In the genomic region with DNA sequence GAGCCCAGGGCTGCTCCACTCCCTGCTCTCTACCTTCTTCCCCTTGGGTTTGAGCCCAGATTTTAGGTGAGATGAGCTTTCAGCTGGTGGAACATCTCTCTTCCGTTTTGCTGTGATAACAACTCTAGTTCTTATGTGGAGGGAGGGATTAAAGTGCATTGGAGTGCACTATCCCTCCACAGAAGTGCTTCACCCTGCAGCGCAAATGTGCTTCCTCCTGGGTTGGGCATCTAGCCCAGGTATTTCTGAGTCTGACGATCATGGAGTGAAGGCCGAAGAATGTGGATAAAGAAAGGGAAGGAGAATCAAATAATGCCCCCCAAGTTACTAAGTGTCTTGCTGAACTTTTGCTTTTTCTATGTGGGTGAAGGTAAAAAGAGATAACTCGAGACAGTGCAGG, we compare ENCODE assay signal across 37 cellular contexts.
"Had no signal": no experiment of that assay in that cellular context is flagged by ENCODE, and none has a peak within 500 bp of the region (broad histone marks: within the 10 kb centered on the region; RNA-seq: fewer than 3 reads in every experiment).

No MANE protein-coding gene starts in this region.

- H3K36me3 Mint-ChIP-seq: activated naive CD4-positive, alpha-beta T cell treated with anti-CD3 and anti-CD28 coated beads, Interleukin-2, amount 10 ng/mL, durations not matched to agents 7 days and 5 days; activated naive CD4-positive, alpha-beta T cell treated with anti-CD3 and anti-CD28 coated beads, Interleukin-2, amount 50 U/mL, for 24 hours; activated naive CD4-positive, alpha-beta T cell treated with anti-CD3 and anti-CD28 coated beads, Interleukin-2, amount 50 U/mL, for 72 hours; activated naive CD8-positive, alpha-beta T cell; activated naive CD8-positive, alpha-beta T cell treated with anti-CD3 and anti-CD28 coated beads for 36 hours; activated naive CD8-positive, alpha-beta T cell treated with anti-CD3 and anti-CD28 coated beads, Interleukin-2, amount 10 ng/mL, durations not matched to agents 7 days and 5 days; brain had no signal

- DNase-seq: activated effector memory CD4-positive, alpha-beta T cell treated with anti-CD3 and anti-CD28 coated beads, Interleukin-2, amount 50 U/mL, for 16 hours; activated effector memory CD4-positive, alpha-beta T cell treated with Interleukin-2 at 50 U/mL for 16 hours; activated gamma-delta T cell; activated gamma-delta T cell treated with Interleukin-2 at 50 U/mL for 16 hours; activated naive CD4-positive, alpha-beta T cell; activated naive CD4-positive, alpha-beta T cell treated with anti-CD3 and anti-CD28 coated beads for 36 hours; activated naive CD4-positive, alpha-beta T cell treated with anti-CD3 and anti-CD28 coated beads, Interleukin-2, amount 10 ng/mL, durations not matched to agents 7 days and 5 days; activated naive CD4-positive, alpha-beta T cell treated with anti-CD3 and anti-CD28 coated beads, Interleukin-2, amount 50 U/mL, for 16 hours; activated naive CD4-positive, alpha-beta T cell treated with Interleukin-2 at 50 U/mL for 16 hours; activated naive CD8-positive, alpha-beta T cell treated with anti-CD3 and anti-CD28 coated beads for 36 hours; activated naive CD8-positive, alpha-beta T cell treated with anti-CD3 and anti-CD28 coated beads, Interleukin-2, amount 10 ng/mL, durations not matched to agents 7 days and 5 days; activated naive CD8-positive, alpha-beta T cell treated with anti-CD3 and anti-CD28 coated beads, Interleukin-2, amount 50 U/mL, for 24 hours; activated T-cell treated with anti-CD3 and anti-CD28 coated beads, Interleukin-2, amount 50 U/mL, for 1 hour; activated T-cell treated with anti-CD3 and anti-CD28 coated beads, Interleukin-2, amount 50 U/mL, for 24 hours; activated T-cell treated with anti-CD3 and anti-CD28 coated beads, Interleukin-2, amount 50 U/mL, for 4 hours; activated T-cell treated with anti-CD3 and anti-CD28 coated beads, Interleukin-2, amount 50 U/mL, for 48 hours; activated T-cell treated with anti-CD3 and anti-CD28 coated beads, Interleukin-2, amount 50 U/mL, for 72 hours; adrenal gland; amygdala; anterior cingulate cortex; aorta; body of pancreas; brain microvascular endothelial cell; caudate nucleus; central memory CD4-positive, alpha-beta T cell; cerebellar nuclear complex had no signal

- H3K27ac ChIP-seq: adrenal gland, ascending aorta, body of pancreas, brain microvascular endothelial cell, breast epithelium, cardiac muscle cell had no signal

- H3K4me3 Mint-ChIP-seq: activated naive CD4-positive, alpha-beta T cell treated with anti-CD3 and anti-CD28 coated beads for 36 hours; activated naive CD4-positive, alpha-beta T cell treated with anti-CD3 and anti-CD28 coated beads, Interleukin-2, amount 10 ng/mL, durations not matched to agents 7 days and 5 days; activated naive CD4-positive, alpha-beta T cell treated with anti-CD3 and anti-CD28 coated beads, Interleukin-2, amount 50 U/mL, for 24 hours; activated naive CD8-positive, alpha-beta T cell; activated naive CD8-positive, alpha-beta T cell treated with anti-CD3 and anti-CD28 coated beads for 36 hours; activated naive CD8-positive, alpha-beta T cell treated with anti-CD3 and anti-CD28 coated beads, Interleukin-2, amount 10 ng/mL, durations not matched to agents 7 days and 5 days; activated naive CD8-positive, alpha-beta T cell treated with anti-CD3 and anti-CD28 coated beads, Interleukin-2, amount 50 U/mL, for 24 hours; activated T-cell treated with anti-CD3 and anti-CD28 coated beads, Interleukin-2, amount 50 U/mL, for 24 hours; activated T-cell treated with anti-CD3 and anti-CD28 coated beads, Interleukin-2, amount 50 U/mL, for 4 hours; activated T-cell treated with anti-CD3 and anti-CD28 coated beads, Interleukin-2, amount 50 U/mL, for 72 hours; activated T-helper 1 cell treated with anti-CD3 and anti-CD28 coated beads, Interleukin-12 subunit alpha, Interleukin-12 subunit beta, Interleukin-2, Interleukin-4 antibody, amounts not matched to agents 30 ng/mL and 10 ng/mL and 1 ng/mL, durations not matched to agents 14 hours and 24 hours and 36 hours; activated T-helper 17 cell treated with anti-CD3 and anti-CD28 coated beads, Interleukin-2, amount 50 U/mL, for 72 hours; brain; central memory CD8-positive, alpha-beta T cell had no signal

- H3K36me3 ChIP-seq: adrenal gland, ascending aorta, brain microvascular endothelial cell, breast epithelium, cardiac muscle cell had no signal

- H3K4me3 ChIP-seq: adrenal gland, ascending aorta, body of pancreas, breast epithelium, cardiac muscle cell had no signal

- H3K27ac Mint-ChIP-seq: activated naive CD4-positive, alpha-beta T cell treated with anti-CD3 and anti-CD28 coated beads for 36 hours; activated naive CD4-positive, alpha-beta T cell treated with anti-CD3 and anti-CD28 coated beads, Interleukin-2, amount 10 ng/mL, durations not matched to agents 7 days and 5 days; activated naive CD4-positive, alpha-beta T cell treated with anti-CD3 and anti-CD28 coated beads, Interleukin-2, amount 50 U/mL, for 24 hours; activated naive CD4-positive, alpha-beta T cell treated with anti-CD3 and anti-CD28 coated beads, Interleukin-2, amount 50 U/mL, for 72 hours; activated naive CD8-positive, alpha-beta T cell; activated naive CD8-positive, alpha-beta T cell treated with anti-CD3 and anti-CD28 coated beads for 36 hours; activated naive CD8-positive, alpha-beta T cell treated with anti-CD3 and anti-CD28 coated beads, Interleukin-2, amount 10 ng/mL, durations not matched to agents 7 days and 5 days; activated naive CD8-positive, alpha-beta T cell treated with anti-CD3 and anti-CD28 coated beads, Interleukin-2, amount 50 U/mL, for 24 hours; activated T-cell treated with anti-CD3 and anti-CD28 coated beads, Interleukin-2, amount 50 U/mL, for 24 hours; activated T-cell treated with anti-CD3 and anti-CD28 coated beads, Interleukin-2, amount 50 U/mL, for 72 hours; activated T-helper 1 cell treated with anti-CD3 and anti-CD28 coated beads, Interleukin-12 subunit alpha, Interleukin-12 subunit beta, Interleukin-2, Interleukin-4 antibody, amounts not matched to agents 30 ng/mL and 10 ng/mL and 1 ng/mL, durations not matched to agents 14 hours and 24 hours and 36 hours; activated T-helper 17 cell treated with anti-CD3 and anti-CD28 coated beads, Interleukin-2, amount 50 U/mL, for 72 hours; activated T-helper 2 cell treated with anti-CD3 and anti-CD28 coated beads, Interferon-gamma antibody, Interleukin-2, Interleukin-4, amounts not matched to agents 10 μg/mL and 5 μg/mL and 100 μg/mL, durations not matched to agents 14 hours and 24 hours and 36 hours; brain had no signal

- H3K4me1 Mint-ChIP-seq: activated naive CD4-positive, alpha-beta T cell treated with anti-CD3 and anti-CD28 coated beads, Interleukin-2, amount 10 ng/mL, durations not matched to agents 7 days and 5 days; activated naive CD4-positive, alpha-beta T cell treated with anti-CD3 and anti-CD28 coated beads, Interleukin-2, amount 50 U/mL, for 24 hours; activated naive CD8-positive, alpha-beta T cell treated with anti-CD3 and anti-CD28 coated beads for 36 hours; activated naive CD8-positive, alpha-beta T cell treated with anti-CD3 and anti-CD28 coated beads, Interleukin-2, amount 10 ng/mL, durations not matched to agents 7 days and 5 days; activated naive CD8-positive, alpha-beta T cell treated with anti-CD3 and anti-CD28 coated beads, Interleukin-2, amount 50 U/mL, for 24 hours; activated T-helper 17 cell treated with anti-CD3 and anti-CD28 coated beads, Interleukin-2, amount 50 U/mL, for 72 hours; brain; central memory CD8-positive, alpha-beta T cell had no signal

- H3K4me1 ChIP-seq: adrenal gland, ascending aorta, body of pancreas, breast epithelium had no signal

- H3K27me3 ChIP-seq: adrenal gland, ascending aorta, body of pancreas, brain microvascular endothelial cell, breast epithelium, cardiac muscle cell had no signal

- H3K9me3 Mint-ChIP-seq: activated naive CD4-positive, alpha-beta T cell treated with anti-CD3 and anti-CD28 coated beads for 36 hours; activated naive CD4-positive, alpha-beta T cell treated with anti-CD3 and anti-CD28 coated beads, Interleukin-2, amount 10 ng/mL, durations not matched to agents 7 days and 5 days; activated naive CD4-positive, alpha-beta T cell treated with anti-CD3 and anti-CD28 coated beads, Interleukin-2, amount 50 U/mL, for 24 hours; activated naive CD4-positive, alpha-beta T cell treated with anti-CD3 and anti-CD28 coated beads, Interleukin-2, amount 50 U/mL, for 72 hours; activated naive CD8-positive, alpha-beta T cell treated with anti-CD3 and anti-CD28 coated beads for 36 hours; activated naive CD8-positive, alpha-beta T cell treated with anti-CD3 and anti-CD28 coated beads, Interleukin-2, amount 50 U/mL, for 24 hours; activated T-cell treated with anti-CD3 and anti-CD28 coated beads, Interleukin-2, amount 50 U/mL, for 24 hours; activated T-cell treated with anti-CD3 and anti-CD28 coated beads, Interleukin-2, amount 50 U/mL, for 4 hours; activated T-cell treated with anti-CD3 and anti-CD28 coated beads, Interleukin-2, amount 50 U/mL, for 72 hours; activated T-helper 1 cell treated with anti-CD3 and anti-CD28 coated beads, Interleukin-12 subunit alpha, Interleukin-12 subunit beta, Interleukin-2, Interleukin-4 antibody, amounts not matched to agents 30 ng/mL and 10 ng/mL and 1 ng/mL, durations not matched to agents 14 hours and 24 hours and 36 hours; activated T-helper 17 cell treated with anti-CD3 and anti-CD28 coated beads, Interleukin-2, amount 50 U/mL, for 72 hours; activated T-helper 2 cell treated with anti-CD3 and anti-CD28 coated beads, Interferon-gamma antibody, Interleukin-2, Interleukin-4, amounts not matched to agents 10 μg/mL and 5 μg/mL and 100 μg/mL, durations not matched to agents 14 hours and 24 hours and 36 hours; central memory CD8-positive, alpha-beta T cell had no signal

- H3K27me3 Mint-ChIP-seq: activated naive CD4-positive, alpha-beta T cell treated with anti-CD3 and anti-CD28 coated beads, Interleukin-2, amount 10 ng/mL, durations not matched to agents 7 days and 5 days; activated naive CD4-positive, alpha-beta T cell treated with anti-CD3 and anti-CD28 coated beads, Interleukin-2, amount 50 U/mL, for 24 hours; activated naive CD8-positive, alpha-beta T cell; activated naive CD8-positive, alpha-beta T cell treated with anti-CD3 and anti-CD28 coated beads, Interleukin-2, amount 10 ng/mL, durations not matched to agents 7 days and 5 days; brain; central memory CD8-positive, alpha-beta T cell had no signal

- ATAC-seq: activated naive CD4-positive, alpha-beta T cell treated with anti-CD3 and anti-CD28 coated beads, Interleukin-2, amount 50 U/mL, for 72 hours; activated naive CD8-positive, alpha-beta T cell treated with anti-CD3 and anti-CD28 coated beads, Interleukin-2, amount 50 U/mL, for 24 hours; activated T-cell treated with anti-CD3 and anti-CD28 coated beads, Interleukin-2, amount 50 U/mL, for 4 hours; activated T-cell treated with anti-CD3 and anti-CD28 coated beads, Interleukin-2, amount 50 U/mL, for 72 hours; activated T-helper 17 cell treated with anti-CD3 and anti-CD28 coated beads, Interleukin-2, amount 50 U/mL, for 72 hours; body of pancreas had no signal
